In genomic region chr20:3157817-3158216, GRCh38 we compare ENCODE assay signal across 11 cellular contexts. TPM values are rescaled to one million over a fixed set of nuclear protein-coding genes. Genes with fewer than 3 reads are reported as not detected.
DNase-seq lines count a peak whose midpoint lies in the region; ATAC-seq and TF ChIP-seq lines count a peak whose summit lies in the region.
"Had no signal": no experiment of that assay in that cellular context is flagged by ENCODE, and none has a peak within 500 bp of the region (broad histone marks: within the 10 kb centered on the region; RNA-seq: fewer than 3 reads in every experiment).

No MANE protein-coding gene starts in this region.

- no peak for DNase-seq in activated T-cell treated with anti-CD3 and anti-CD28 coated beads, Interleukin-2, amount 50 U/mL, for 72 hours
- DNase-seq in activated T-cell treated with anti-CD3 and anti-CD28 coated beads, Interleukin-2, amount 50 U/mL, for 1 hour, result no peak
- no peak for DNase-seq in activated CD4-positive, alpha-beta memory T cell treated with anti-CD3 and anti-CD28 coated beads, Interleukin-2, amount 10 ng/mL, durations not matched to agents 7 days and 5 days
- DNase-seq in hepatocyte (ENCODE audit: low spot score), result no peak
- DNase-seq in posterior vena cava (ENCODE audit: low spot score), result no peak
- DNase-seq in amygdala (lab: John Stamatoyannopoulos, UW), result no peak
- DNase-seq: activated CD4-positive, CD25-positive, alpha-beta regulatory T cell; mucosa of descending colon; NCI-H1694 had no signal

- no peak for TF ChIP-seq CTCF in hepatocyte (IDR thresholded peaks at IDR 0.05; ENCODE audit: poor library complexity)

- WGBS in hepatocyte (ENCODE audit: low lambda C conversion rate, missing lambda C conversion rate), result 95% methylated on average over 11 of the region's 11 CpGs

- H3K9me3 Mint-ChIP-seq in activated T-cell treated with anti-CD3 and anti-CD28 coated beads, Interleukin-2, amount 50 U/mL, for 72 hours, result no peaks in the 10 kb centered on the region
- H3K9me3 Mint-ChIP-seq in activated CD4-positive, alpha-beta memory T cell treated with anti-CD3 and anti-CD28 coated beads, Interleukin-2, amount 10 ng/mL, durations not matched to agents 7 days and 5 days, result no peaks in the 10 kb centered on the region

- no peak overlapping the region for H2AFZ ChIP-seq in hepatocyte

- POLR2A ChIA-PET in activated CD4-positive, alpha-beta memory T cell treated with anti-CD3 and anti-CD28 coated beads, Interleukin-2, amount 10 ng/mL, durations not matched to agents 7 days and 5 days (lab: Charles Lee), result interaction anchor here (0.6 to 4.4 kb wide), 19 partner anchors 8 to 506 kb away, joined by 3 to 48 read pairs (median 3); partner anchors contain the start of genes ITPA, PCED1A and VPS16

- H3K27ac ChIP-seq in hepatocyte (no peak overlapping the region), subcutaneous abdominal adipose tissue (ENCODE audit: low read depth, low read length) (no peak overlapping the region)

- H3K4me1 Mint-ChIP-seq in activated T-cell treated with anti-CD3 and anti-CD28 coated beads, Interleukin-2, amount 50 U/mL, for 72 hours (ENCODE audit: low read depth), result peaks cover 56% of the 10 kb centered on the region
- H3K4me1 Mint-ChIP-seq in activated CD4-positive, alpha-beta memory T cell treated with anti-CD3 and anti-CD28 coated beads, Interleukin-2, amount 10 ng/mL, durations not matched to agents 7 days and 5 days, result peaks cover 52% of the 10 kb centered on the region

- H3K27ac Mint-ChIP-seq in activated T-cell treated with anti-CD3 and anti-CD28 coated beads, Interleukin-2, amount 50 U/mL, for 72 hours, result peak overlapping the region; percentile 91
- peak overlapping the region; percentile 93 for H3K27ac Mint-ChIP-seq in activated CD4-positive, alpha-beta memory T cell treated with anti-CD3 and anti-CD28 coated beads, Interleukin-2, amount 10 ng/mL, durations not matched to agents 7 days and 5 days

- H3K36me3 Mint-ChIP-seq in activated T-cell treated with anti-CD3 and anti-CD28 coated beads, Interleukin-2, amount 50 U/mL, for 72 hours (ENCODE audit: insufficient read depth in 2 of 2), result peaks cover 8 to 17% of the 10 kb centered on the region in 2 donors
- peaks cover 28% of the 10 kb centered on the region for H3K36me3 Mint-ChIP-seq in activated CD4-positive, alpha-beta memory T cell treated with anti-CD3 and anti-CD28 coated beads, Interleukin-2, amount 10 ng/mL, durations not matched to agents 7 days and 5 days (ENCODE audit: low read depth)

- intact Hi-C loops in posterior vena cava (cut with DNase I), result no loop called here

- no peaks in the 10 kb centered on the region for H3K9me2 ChIP-seq in hepatocyte (replicated peaks; ENCODE audit: insufficient read depth)

- H3K4me2 ChIP-seq in hepatocyte, result peak overlapping the region; percentile 88

- H3K79me2 ChIP-seq in hepatocyte, result peaks cover 68% of the 10 kb centered on the region

- H3K4me1 ChIP-seq in hepatocyte (ENCODE audit: insufficient read depth), result peaks cover 22% of the 10 kb centered on the region
- H3K4me1 ChIP-seq in subcutaneous abdominal adipose tissue (ENCODE audit: control insufficient read depth in 5 of 5, insufficient read depth in 5 of 5, low read length in 5 of 5), result peaks cover 7 to 41% (median 36%) of the 10 kb centered on the region in 5 donors

- CTCF ChIA-PET in activated CD4-positive, alpha-beta memory T cell treated with anti-CD3 and anti-CD28 coated beads, Interleukin-2, amount 10 ng/mL, durations not matched to agents 7 days and 5 days (lab: Charles Lee), result interaction anchor here (0.7 to 2.5 kb wide), 8 partner anchors 9 to 174 kb away, joined by 3 to 8 read pairs (median 4); partner anchors contain the start of gene ITPA

- H3K9ac ChIP-seq in subcutaneous abdominal adipose tissue (ENCODE audit: low read length in 5 of 5), result peak overlapping the region; percentile 30 to 99 (median 88)

- ATAC-seq in activated T-cell treated with anti-CD3 and anti-CD28 coated beads, Interleukin-2, amount 50 U/mL, for 72 hours (replicated peaks in 1 of 2), result peak; percentile 6 to 25
- ATAC-seq in GM18868 (IDR thresholded peaks at IDR 0.05; ENCODE audit: unreplicated experiment), result no peak
- ATAC-seq: mucosa of descending colon had no signal

- H3K27me3 ChIP-seq in hepatocyte, result no peaks in the 10 kb centered on the region
- no peaks in the 10 kb centered on the region for H3K27me3 ChIP-seq in subcutaneous abdominal adipose tissue (ENCODE audit: control insufficient read depth in 5 of 5, insufficient read depth in 4 of 5, low read length in 5 of 5)

- no peaks in the 10 kb centered on the region for H3K36me3 ChIP-seq in hepatocyte (replicated peaks; ENCODE audit: insufficient read depth, low read depth)
- peaks cover 0 to 17% (median 8%) of the 10 kb centered on the region in 5 donors for H3K36me3 ChIP-seq in subcutaneous abdominal adipose tissue (ENCODE audit: control insufficient read depth in 5 of 5, insufficient read depth in 5 of 5, low read length in 5 of 5)

- H3K27me3 Mint-ChIP-seq in activated T-cell treated with anti-CD3 and anti-CD28 coated beads, Interleukin-2, amount 50 U/mL, for 72 hours (ENCODE audit: low read depth), result no peaks in the 10 kb centered on the region
- no peaks in the 10 kb centered on the region for H3K27me3 Mint-ChIP-seq in activated CD4-positive, alpha-beta memory T cell treated with anti-CD3 and anti-CD28 coated beads, Interleukin-2, amount 10 ng/mL, durations not matched to agents 7 days and 5 days

- peak overlapping the region; percentile 92 to 97 for H3K4me3 Mint-ChIP-seq in activated T-cell treated with anti-CD3 and anti-CD28 coated beads, Interleukin-2, amount 50 U/mL, for 72 hours
- peak overlapping the region; percentile 91 for H3K4me3 Mint-ChIP-seq in activated CD4-positive, alpha-beta memory T cell treated with anti-CD3 and anti-CD28 coated beads, Interleukin-2, amount 10 ng/mL, durations not matched to agents 7 days and 5 days

- H3K9me3 ChIP-seq in hepatocyte (ENCODE audit: low read depth) (no peaks in the 10 kb centered on the region), subcutaneous abdominal adipose tissue (ENCODE audit: control insufficient read depth in 5 of 5, low read length in 5 of 5) (no peaks in the 10 kb centered on the region)
- H3K9me3 ChIP-seq: mucosa of descending colon had no signal

- H3K4me3 ChIP-seq in hepatocyte, result no peak overlapping the region
- peak overlapping the region in 3 of 5 donors; percentile 4 to 11 (median 7) for H3K4me3 ChIP-seq in subcutaneous abdominal adipose tissue (ENCODE audit: low read depth in 1 of 5, low read length in 5 of 5)
- H3K4me3 ChIP-seq: mucosa of descending colon had no signal

- peaks cover 60% of the 10 kb centered on the region for H4K20me1 ChIP-seq in hepatocyte (ENCODE audit: insufficient read depth, poor library complexity, severe bottlenecking)

RNA-seq across cellular contexts. Expression of gene FASTKD5, which starts 1.8 kb away (rescaled TPM):
- 10 to 100 TPM; 22.1 to 22.6 TPM for total RNA-seq in activated T-cell treated with anti-CD3 and anti-CD28 coated beads, Interleukin-2, amount 50 U/mL, for 72 hours
- total RNA-seq in activated CD4-positive, alpha-beta memory T cell treated with anti-CD3 and anti-CD28 coated beads, Interleukin-2, amount 10 ng/mL, durations not matched to agents 7 days and 5 days, result 10 to 100 TPM; 20.1 to 20.8 TPM
- total RNA-seq in hepatocyte (25.2 and 27.8 TPM in 2 replicates), posterior vena cava (10 to 100 TPM in 1 of 2 donors, 1 to 10 TPM in 1; 9.2 to 10.6 TPM)
- polyA plus RNA-seq in hepatocyte, result 16.0 and 21.8 TPM in 2 replicates

RNA-seq across cellular contexts. Expression of gene UBOX5, which starts 1.8 kb away (rescaled TPM):
- 1 to 10 TPM; 7.8 to 9.6 TPM for total RNA-seq in activated T-cell treated with anti-CD3 and anti-CD28 coated beads, Interleukin-2, amount 50 U/mL, for 72 hours
- total RNA-seq in activated CD4-positive, alpha-beta memory T cell treated with anti-CD3 and anti-CD28 coated beads, Interleukin-2, amount 10 ng/mL, durations not matched to agents 7 days and 5 days, result 10 to 100 TPM in 1 of 2 experiments, 1 to 10 TPM in 1; 8.4 to 10.7 TPM
- total RNA-seq in hepatocyte (4.0 and 4.8 TPM in 2 replicates), posterior vena cava (1 to 10 TPM; 5.2 to 6.2 TPM)
- 5.8 and 6.1 TPM in 2 replicates for polyA plus RNA-seq in hepatocyte

RNA-seq across cellular contexts. Expression of gene LZTS3, which starts 15.5 kb away (rescaled TPM):
- 1 to 10 TPM; 3.1 to 3.5 TPM for total RNA-seq in activated T-cell treated with anti-CD3 and anti-CD28 coated beads, Interleukin-2, amount 50 U/mL, for 72 hours
- 1 to 10 TPM in 1 of 2 experiments, under 1 TPM in 1; 0.90 to 1.0 TPM for total RNA-seq in activated CD4-positive, alpha-beta memory T cell treated with anti-CD3 and anti-CD28 coated beads, Interleukin-2, amount 10 ng/mL, durations not matched to agents 7 days and 5 days
- total RNA-seq in hepatocyte (36.4 and 38.1 TPM in 2 replicates), posterior vena cava (1 to 10 TPM; 4.2 to 8.0 TPM)
- 32.7 and 35.3 TPM in 2 replicates for polyA plus RNA-seq in hepatocyte

RNA-seq across cellular contexts. Expression of gene DDRGK1, which starts 46.7 kb away (rescaled TPM):
- total RNA-seq in activated T-cell treated with anti-CD3 and anti-CD28 coated beads, Interleukin-2, amount 50 U/mL, for 72 hours, result 10 to 100 TPM; 83.6 to 89.3 TPM
- 10 to 100 TPM; 66.6 to 68.3 TPM for total RNA-seq in activated CD4-positive, alpha-beta memory T cell treated with anti-CD3 and anti-CD28 coated beads, Interleukin-2, amount 10 ng/mL, durations not matched to agents 7 days and 5 days
- total RNA-seq in hepatocyte (92.9 and 95.2 TPM in 2 replicates), posterior vena cava (10 to 100 TPM; 38.3 to 38.6 TPM)
- 154 and 159 TPM in 2 replicates for polyA plus RNA-seq in hepatocyte

RNA-seq across cellular contexts. Expression of gene ITPA, which starts 51.5 kb away (rescaled TPM):
- 10 to 100 TPM; 66.0 to 67.0 TPM for total RNA-seq in activated T-cell treated with anti-CD3 and anti-CD28 coated beads, Interleukin-2, amount 50 U/mL, for 72 hours
- 10 to 100 TPM; 42.3 to 49.2 TPM for total RNA-seq in activated CD4-positive, alpha-beta memory T cell treated with anti-CD3 and anti-CD28 coated beads, Interleukin-2, amount 10 ng/mL, durations not matched to agents 7 days and 5 days
- 27.8 and 33.5 TPM in 2 replicates for total RNA-seq in hepatocyte
- 48.2 and 73.9 TPM in 2 replicates for polyA plus RNA-seq in hepatocyte
- total RNA-seq in posterior vena cava, result 10 to 100 TPM; 31.1 to 33.7 TPM
